ENCODE assay signal across 28 cellular contexts in the genomic region with DNA sequence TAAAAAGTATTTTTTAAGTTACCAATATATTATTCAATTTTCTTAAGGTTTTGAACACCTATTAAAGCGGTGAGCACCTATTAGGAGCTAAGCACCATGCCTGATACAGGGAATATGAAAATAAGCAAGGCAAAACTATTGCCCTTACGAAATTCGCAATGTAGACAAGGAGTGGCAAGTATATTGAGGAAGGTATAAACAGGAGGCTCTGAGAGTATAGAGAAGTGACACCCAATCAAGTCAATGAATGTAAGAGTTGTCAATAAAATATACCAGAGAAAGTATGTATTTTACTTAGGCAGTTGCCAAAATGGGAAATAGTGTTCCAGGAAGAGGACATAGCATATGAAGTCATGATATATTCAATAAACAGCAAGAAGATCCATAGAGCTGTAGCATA.
"Had no signal": no experiment of that assay in that cellular context is flagged by ENCODE, and none has a peak within 500 bp of the region (broad histone marks: within the 10 kb centered on the region; RNA-seq: fewer than 3 reads in every experiment).

No MANE protein-coding gene starts in this region.

- H3K4me3 ChIP-seq: neural progenitor cell, ovary, psoas muscle, right lobe of liver, sigmoid colon, stomach, thoracic aorta, thyroid gland, tibial nerve, upper lobe of left lung, vagina had no signal

- ATAC-seq: natural killer cell; psoas muscle; right cardiac atrium; right lobe of liver; stimulated activated effector memory CD8-positive, alpha-beta T cell treated with anti-CD3 and anti-CD28 coated beads, Interleukin-12 subunit alpha, Interleukin-12 subunit beta, amount 100 ng/mL, for 72 hours; stimulated activated naive B cell treated with anti-CD40 and anti-IgM and Interleukin-4, amounts not matched to agents 10 μg/mL and 1 μg/mL and 100 μg/mL, for 72 hours had no signal

- H3K27ac Mint-ChIP-seq: natural killer cell; neural progenitor cell; stimulated activated effector memory CD8-positive, alpha-beta T cell treated with anti-CD3 and anti-CD28 coated beads, Interleukin-12 subunit alpha, Interleukin-12 subunit beta, amount 100 ng/mL, for 72 hours; stimulated activated naive B cell treated with anti-CD40 and anti-IgM and Interleukin-4, amounts not matched to agents 10 μg/mL and 1 μg/mL and 100 μg/mL, for 72 hours; stimulated activated naive CD8-positive, alpha-beta T cell treated with anti-CD3 and anti-CD28 coated beads, Interleukin-15, Interleukin-2, amounts not matched to agents 100 ng/mL and 50 ng/mL, for 24 hours had no signal

- H3K27me3 ChIP-seq: neural progenitor cell, ovary, right lobe of liver, sigmoid colon, stomach, thyroid gland, tibial nerve, upper lobe of left lung, vagina had no signal

- DNase-seq: natural killer cell; occipital lobe; ovary; posterior cingulate gyrus; psoas muscle; right cardiac atrium; right lobe of liver; sigmoid colon; small intestine; stimulated activated CD4-positive, alpha-beta T cell treated with anti-CD3 and anti-CD28 coated beads, Interleukin-15, amount 100 ng/mL, for 24 hours; stimulated activated CD4-positive, alpha-beta T cell treated with anti-CD3 and anti-CD28 coated beads, Interleukin-2, amount 100 ng/mL, for 24 hours; stimulated activated CD4-positive, alpha-beta T cell treated with anti-CD3 and anti-CD28 coated beads, Interleukin-2, amount 100 ng/mL, for 48 hours; stimulated activated CD4-positive, alpha-beta T cell treated with anti-CD3 and anti-CD28 coated beads, Interleukin-4, amount 100 ng/mL, for 24 hours; stimulated activated naive B cell treated with anti-CD40 and anti-IgM and Interleukin-4, amounts not matched to agents 10 μg/mL and 1 μg/mL and 100 μg/mL, for 72 hours; stimulated activated naive CD4-positive, alpha-beta T cell treated with Interleukin-2 at 50 U/mL for 16 hours; stomach; thyroid gland; trophoblast cell; upper lobe of left lung had no signal

- H3K4me3 Mint-ChIP-seq: natural killer cell; nephron; neural progenitor cell; stimulated activated effector memory CD8-positive, alpha-beta T cell treated with anti-CD3 and anti-CD28 coated beads, Interleukin-12 subunit alpha, Interleukin-12 subunit beta, amount 100 ng/mL, for 72 hours; stimulated activated naive B cell treated with anti-CD40 and anti-IgM and Interleukin-4, amounts not matched to agents 10 μg/mL and 1 μg/mL and 100 μg/mL, for 72 hours; stimulated activated naive CD8-positive, alpha-beta T cell treated with anti-CD3 and anti-CD28 coated beads, Interleukin-15, Interleukin-2, amounts not matched to agents 100 ng/mL and 50 ng/mL, for 24 hours had no signal

- H3K36me3 Mint-ChIP-seq: natural killer cell; stimulated activated effector memory CD8-positive, alpha-beta T cell treated with anti-CD3 and anti-CD28 coated beads, Interleukin-12 subunit alpha, Interleukin-12 subunit beta, amount 100 ng/mL, for 72 hours; stimulated activated naive B cell treated with anti-CD40 and anti-IgM and Interleukin-4, amounts not matched to agents 10 μg/mL and 1 μg/mL and 100 μg/mL, for 72 hours had no signal

- H3K36me3 ChIP-seq: neural progenitor cell, ovary, right lobe of liver, sigmoid colon, stomach, thoracic aorta, thyroid gland, tibial nerve, upper lobe of left lung, vagina had no signal

- H3K27ac ChIP-seq: neural progenitor cell, ovary, parathyroid adenoma, psoas muscle, right lobe of liver, sigmoid colon, stomach, thoracic aorta, thyroid gland, tibial nerve, upper lobe of left lung, vagina had no signal

- H3K9me3 Mint-ChIP-seq: natural killer cell; nephron; stimulated activated effector memory CD8-positive, alpha-beta T cell treated with anti-CD3 and anti-CD28 coated beads, Interleukin-12 subunit alpha, Interleukin-12 subunit beta, amount 100 ng/mL, for 72 hours; stimulated activated naive B cell treated with anti-CD40 and anti-IgM and Interleukin-4, amounts not matched to agents 10 μg/mL and 1 μg/mL and 100 μg/mL, for 72 hours; stimulated activated naive CD8-positive, alpha-beta T cell treated with anti-CD3 and anti-CD28 coated beads, Interleukin-15, Interleukin-2, amounts not matched to agents 100 ng/mL and 50 ng/mL, for 24 hours had no signal

- H3K27me3 Mint-ChIP-seq: progenitor cell of endocrine pancreas; stimulated activated naive B cell treated with anti-CD40 and anti-IgM and Interleukin-4, amounts not matched to agents 10 μg/mL and 1 μg/mL and 100 μg/mL, for 72 hours had no signal
